In genomic region chr17:77741109-77741508, GRCh38 we compare ENCODE assay signal across 10 cellular contexts.
A peak's percentile ranks its signal among the peaks of the same experiment; 100 is the strongest.
DNase-seq lines count a peak whose midpoint lies in the region; ATAC-seq and TF ChIP-seq lines count a peak whose summit lies in the region.
"Had no signal": no experiment of that assay in that cellular context is flagged by ENCODE, and none has a peak within 500 bp of the region (broad histone marks: within the 10 kb centered on the region; RNA-seq: fewer than 3 reads in every experiment).

No MANE protein-coding gene starts in this region.

- no peaks in the 10 kb centered on the region for H3K9me3 Mint-ChIP-seq in WTC11

- H3K36me3 Mint-ChIP-seq in WTC11, result no peaks in the 10 kb centered on the region

- no peak overlapping the region for H3K27ac Mint-ChIP-seq in WTC11

- POLR2A ChIA-PET in WTC11 (lab: Charles Lee), result no interaction called here

- ATAC-seq in WTC11, result peak; percentile 31; the same call in 1 of the 2 replicates

- CTCF ChIA-PET in WTC11 (lab: Charles Lee), result interaction anchor here (0.6 to 1.4 kb wide), 34 partner anchors 9 to 240 kb away, joined by 3 to 23 read pairs (median 4); no protein-coding TSS in a partner anchor

- no peak overlapping the region for H3K4me3 Mint-ChIP-seq in WTC11

- peaks cover 19% of the 10 kb centered on the region for H3K4me1 Mint-ChIP-seq in WTC11

- peaks cover 14% of the 10 kb centered on the region for H3K27me3 Mint-ChIP-seq in WTC11 (ENCODE audit: low read depth)

- TF ChIP-seq CTCF in WTC11 (IDR thresholded peaks at IDR 0.05) (peak; percentile 93), epithelial cell of proximal tubule (conservative IDR thresholded peaks at IDR 0.05; ENCODE audit: low read depth, low read length) (peak; percentile 46)

- H3K4me3 ChIP-seq in epithelial cell of proximal tubule (ENCODE audit: low read depth, low read length), result no peak overlapping the region
- H3K4me3 ChIP-seq: tibial nerve had no signal

- peak; percentile 4 for DNase-seq in NK-92 treated with Interleukin-12 subunit alpha and Interleukin-12 subunit beta, amount 100 ng/mL, for 24 hours (lab: John Stamatoyannopoulos, UW)
- DNase-seq in NK-92 (lab: John Stamatoyannopoulos, UW; ENCODE audit: unreplicated experiment) (no peak), WTC11 (ENCODE audit: low spot score) (peak; percentile 79), epithelial cell of proximal tubule (ENCODE audit: low read depth) (no peak), NCI-H524 (lab: John Stamatoyannopoulos, UW) (no peak), D341Med (ENCODE audit: low spot score) (no peak), NCI-H146 treated with DMSO at 0.1 percent for 48 hours (lab: John Stamatoyannopoulos, UW; ENCODE audit: unreplicated experiment) (no peak)
- DNase-seq in stimulated activated CD8-positive, alpha-beta memory T cell treated with anti-CD3 and anti-CD28 coated beads, Interleukin-15, amount 100 ng/mL, for 1 hour (ENCODE audit: low read depth), result peak; percentile 10
- DNase-seq: HCEC 1CT had no signal

TF ChIP-seq in WTC11, 78 proteins besides CTCF, POLR2A, EP300 and RAD21:
- no peak for TF ChIP-seq ZNF263 (CRISPR knock-in tag; IDR thresholded peaks at IDR 0.05; ENCODE audit: low read depth)
- no peak for TF ChIP-seq ZBTB43 (CRISPR knock-in tag; IDR thresholded peaks at IDR 0.05)
- no peak for TF ChIP-seq IRF1 (CRISPR knock-in tag; IDR thresholded peaks at IDR 0.05)
- no peak for TF ChIP-seq GRHL2 (CRISPR knock-in tag; IDR thresholded peaks at IDR 0.05; ENCODE audit: insufficient replicate concordance, severe bottlenecking)
- no peak for TF ChIP-seq HMGA2 (CRISPR knock-in tag; IDR thresholded peaks at IDR 0.05)
- TF ChIP-seq, protein P1, sequence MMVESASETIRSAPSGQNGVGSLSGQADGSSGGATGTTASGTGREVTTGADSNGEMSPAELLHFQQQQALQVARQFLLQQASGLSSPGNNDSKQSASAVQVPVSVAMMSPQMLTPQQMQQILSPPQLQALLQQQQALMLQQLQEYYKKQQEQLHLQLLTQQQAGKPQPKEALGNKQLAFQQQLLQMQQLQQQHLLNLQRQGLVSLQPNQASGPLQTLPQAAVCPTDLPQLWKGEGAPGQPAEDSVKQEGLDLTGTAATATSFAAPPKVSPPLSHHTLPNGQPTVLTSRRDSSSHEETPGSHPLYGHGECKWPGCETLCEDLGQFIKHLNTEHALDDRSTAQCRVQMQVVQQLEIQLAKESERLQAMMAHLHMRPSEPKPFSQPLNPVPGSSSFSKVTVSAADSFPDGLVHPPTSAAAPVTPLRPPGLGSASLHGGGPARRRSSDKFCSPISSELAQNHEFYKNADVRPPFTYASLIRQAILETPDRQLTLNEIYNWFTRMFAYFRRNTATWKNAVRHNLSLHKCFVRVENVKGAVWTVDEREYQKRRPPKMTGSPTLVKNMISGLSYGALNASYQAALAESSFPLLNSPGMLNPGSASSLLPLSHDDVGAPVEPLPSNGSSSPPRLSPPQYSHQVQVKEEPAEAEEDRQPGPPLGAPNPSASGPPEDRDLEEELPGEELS (CRISPR knock-in tag; IDR thresholded peaks at IDR 0.05), result no peak
- no peak for TF ChIP-seq ATF6 (CRISPR knock-in tag; IDR thresholded peaks at IDR 0.05)
- TF ChIP-seq ZNF121 (CRISPR knock-in tag; IDR thresholded peaks at IDR 0.05), result no peak
- no peak for TF ChIP-seq ZNF671 (CRISPR knock-in tag; IDR thresholded peaks at IDR 0.05)
- TF ChIP-seq JAZF1 (CRISPR knock-in tag; IDR thresholded peaks at IDR 0.05), result no peak
- no peak for TF ChIP-seq NFE2L1 (CRISPR knock-in tag; IDR thresholded peaks at IDR 0.05)
- TF ChIP-seq SOX15 (CRISPR knock-in tag; IDR thresholded peaks at IDR 0.05), result no peak
- no peak for TF ChIP-seq ZNF317 (CRISPR knock-in tag; IDR thresholded peaks at IDR 0.05; ENCODE audit: borderline replicate concordance, low read depth)
- TF ChIP-seq, protein P2, sequence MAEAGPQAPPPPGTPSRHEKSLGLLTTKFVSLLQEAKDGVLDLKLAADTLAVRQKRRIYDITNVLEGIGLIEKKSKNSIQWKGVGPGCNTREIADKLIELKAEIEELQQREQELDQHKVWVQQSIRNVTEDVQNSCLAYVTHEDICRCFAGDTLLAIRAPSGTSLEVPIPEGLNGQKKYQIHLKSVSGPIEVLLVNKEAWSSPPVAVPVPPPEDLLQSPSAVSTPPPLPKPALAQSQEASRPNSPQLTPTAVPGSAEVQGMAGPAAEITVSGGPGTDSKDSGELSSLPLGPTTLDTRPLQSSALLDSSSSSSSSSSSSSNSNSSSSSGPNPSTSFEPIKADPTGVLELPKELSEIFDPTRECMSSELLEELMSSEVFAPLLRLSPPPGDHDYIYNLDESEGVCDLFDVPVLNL (CRISPR knock-in tag; IDR thresholded peaks at IDR 0.05; ENCODE audit: borderline replicate concordance, low read depth), result no peak
- TF ChIP-seq, protein P3, sequence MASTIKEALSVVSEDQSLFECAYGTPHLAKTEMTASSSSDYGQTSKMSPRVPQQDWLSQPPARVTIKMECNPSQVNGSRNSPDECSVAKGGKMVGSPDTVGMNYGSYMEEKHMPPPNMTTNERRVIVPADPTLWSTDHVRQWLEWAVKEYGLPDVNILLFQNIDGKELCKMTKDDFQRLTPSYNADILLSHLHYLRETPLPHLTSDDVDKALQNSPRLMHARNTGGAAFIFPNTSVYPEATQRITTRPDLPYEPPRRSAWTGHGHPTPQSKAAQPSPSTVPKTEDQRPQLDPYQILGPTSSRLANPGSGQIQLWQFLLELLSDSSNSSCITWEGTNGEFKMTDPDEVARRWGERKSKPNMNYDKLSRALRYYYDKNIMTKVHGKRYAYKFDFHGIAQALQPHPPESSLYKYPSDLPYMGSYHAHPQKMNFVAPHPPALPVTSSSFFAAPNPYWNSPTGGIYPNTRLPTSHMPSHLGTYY (CRISPR knock-in tag; IDR thresholded peaks at IDR 0.05), result no peak
- TF ChIP-seq CREB1 (CRISPR knock-in tag; IDR thresholded peaks at IDR 0.05), result no peak
- TF ChIP-seq TEAD4 (CRISPR knock-in tag; IDR thresholded peaks at IDR 0.05), result no peak
- no peak for TF ChIP-seq USF1 (CRISPR knock-in tag; IDR thresholded peaks at IDR 0.05)

Comparison
In these comparisons a context has a peak if more than half of its experiments do, and no peak if none do; other contexts are left out.
1. DNase-seq: peak in NK-92 treated with Interleukin-12 subunit alpha and Interleukin-12 subunit beta, amount 100 ng/mL, for 24 hours (single experiment), WTC11 (single experiment) and stimulated activated CD8-positive, alpha-beta memory T cell treated with anti-CD3 and anti-CD28 coated beads, Interleukin-15, amount 100 ng/mL, for 1 hour (single experiment); none in NK-92 (single experiment), epithelial cell of proximal tubule (single experiment), NCI-H524 (0 of 2), D341Med (single experiment) and NCI-H146 treated with DMSO at 0.1 percent for 48 hours (single experiment).